ENCODE assay signal across 8 cellular contexts in genomic region chr3:79086514-79086913, GRCh38.
DNase-seq lines count a peak whose midpoint lies in the region; ATAC-seq, FAIRE-seq and TF ChIP-seq lines count a peak whose summit lies in the region.

No MANE protein-coding gene starts in this region.

- peak; percentile 90 for FAIRE-seq in islet of Langerhans (lab: Jason Lieb, UNC)

- no peaks in the 10 kb centered on the region for H3K36me3 ChIP-seq in suprapubic skin

- H3K27ac ChIP-seq in suprapubic skin = no peak overlapping the region

- no peak for TF ChIP-seq POLR2A in suprapubic skin (IDR thresholded peaks at IDR 0.05)

- TF ChIP-seq CTCF in astrocyte of the spinal cord (IDR thresholded peaks at IDR 0.05; ENCODE audit: low read depth, low read length) = peak; percentile 82
- peak; percentile 49 to 75 for TF ChIP-seq CTCF in suprapubic skin (IDR thresholded peaks at IDR 0.05)

- DNase-seq in EL (peak; percentile 64), NCI-H82 (lab: John Stamatoyannopoulos, UW) (peak; percentile 82), astrocyte of the spinal cord (ENCODE audit: low read depth, low spot score) (peak; percentile 64), suprapubic skin (ENCODE audit: low spot score in 2 of 2) (no peak)

- WGBS in suprapubic skin = 6% methylated on average over 6 of the region's 6 CpGs

- no peaks in the 10 kb centered on the region for H3K9me3 ChIP-seq in suprapubic skin

- TF ChIP-seq EP300 in suprapubic skin (IDR thresholded peaks at IDR 0.05) = no peak

- peaks cover 4% of the 10 kb centered on the region for H3K4me1 ChIP-seq in suprapubic skin

- H3K4me3 ChIP-seq in astrocyte of the spinal cord (ENCODE audit: low read depth, low read length) = no peak overlapping the region
- H3K4me3 ChIP-seq in suprapubic skin = no peak overlapping the region

- in situ Hi-C loops in astrocyte of the spinal cord (cut with HindIII; ENCODE audit: low sequenced_read_pairs) = no loop called here

- H3K27me3 ChIP-seq in suprapubic skin = no peaks in the 10 kb centered on the region

- ATAC-seq in GM19438 (IDR thresholded peaks at IDR 0.05; ENCODE audit: low read depth, unreplicated experiment) = peak; percentile 75
- peak; percentile 88 for ATAC-seq in HG03439 (IDR thresholded peaks at IDR 0.05; ENCODE audit: unreplicated experiment)
- no peak for ATAC-seq in HG02840 (IDR thresholded peaks at IDR 0.05; ENCODE audit: low FRiP score, unreplicated experiment)

Comparison
In these comparisons a context has a peak if more than half of its experiments do, and no peak if none do; other contexts are left out.
1. DNase-seq: peak in EL (single experiment), NCI-H82 (single experiment) and astrocyte of the spinal cord (single experiment); none in suprapubic skin (0 of 2).